In genomic region chr3:194880940-194881925, GRCh38 we compare ENCODE assay signal across 12 cellular contexts.
DNase-seq lines count a peak whose midpoint lies in the region; TF ChIP-seq lines count a peak whose summit lies in the region.
"Had no signal": no experiment of that assay in that cellular context is flagged by ENCODE, and none has a peak within 500 bp of the region (broad histone marks: within the 10 kb centered on the region; RNA-seq: fewer than 3 reads in every experiment).

No MANE protein-coding gene starts in this region.

- no peak for TF ChIP-seq EP300 in stomach (IDR thresholded peaks at IDR 0.05)

- 48 to 66% (median 57%) methylated on average over 12 of the region's 12 CpGs for WGBS in stomach, 5 donors

- intact Hi-C loops in left ventricle myocardium inferior (cut with micrococcal nuclease): no loop called here
- intact Hi-C loops in stomach (cut with DNase I; ENCODE audit: low total_unique reads): no loop called here

- in situ Hi-C loops in ACHN (cut with HindIII; ENCODE audit: low pct_ligation_motif_present, low pct_unique_long_range_greater_than_20kb, low sequenced_read_pairs): no loop called here

- H3K27me3 ChIP-seq in left ventricle myocardium inferior (ENCODE audit: low read depth) (no peaks in the 10 kb centered on the region), stomach (no peaks in the 10 kb centered on the region)
- H3K27me3 ChIP-seq: testis had no signal

- no peak for TF ChIP-seq POLR2A in stomach (IDR thresholded peaks at IDR 0.05)

- H3K27ac ChIP-seq in left ventricle myocardium inferior (replicated peaks) (peak overlapping the region; percentile 84), stomach (peak overlapping the region; percentile 70 to 91 (median 82))
- H3K27ac ChIP-seq: testis had no signal

- peaks cover 13% of the 10 kb centered on the region for H3K9me3 ChIP-seq in left ventricle myocardium inferior (replicated peaks)
- peaks cover 0 to 15% (median 8%) of the 10 kb centered on the region in 4 donors for H3K9me3 ChIP-seq in stomach
- H3K9me3 ChIP-seq: testis had no signal

- H3K4me3 ChIP-seq in left ventricle myocardium inferior: no peak overlapping the region
- no peak overlapping the region for H3K4me3 ChIP-seq in stomach
- H3K4me3 ChIP-seq: testis had no signal

- no peak for TF ChIP-seq CTCF in left ventricle myocardium inferior (IDR thresholded peaks at IDR 0.05; ENCODE audit: borderline replicate concordance)
- peak in 1 of 7 experiments; percentile 15 for TF ChIP-seq CTCF in stomach (IDR thresholded peaks at IDR 0.05)

- DNase-seq in NCI-H1092 treated with DMSO at 0.1 percent for 48 hours (lab: John Stamatoyannopoulos, UW) (peak; percentile 21), NCI-H1092 (lab: John Stamatoyannopoulos, UW) (no peak), OCI-M1 (lab: John Stamatoyannopoulos, UW) (peak; percentile 2), left ventricle myocardium inferior (no peak), stomach (peak; percentile 75), ACHN (no peak), NCI-H510A (lab: John Stamatoyannopoulos, UW) (no peak), NCI-H2081 treated with DMSO at 0.1 percent for 48 hours (lab: John Stamatoyannopoulos, UW) (no peak)
- DNase-seq: DND-41, IMR-90, T-helper 9 cell, testis had no signal

- H3K4me1 ChIP-seq in left ventricle myocardium inferior: peaks cover 78% of the 10 kb centered on the region
- peaks cover 46 to 66% (median 52%) of the 10 kb centered on the region in 4 donors for H3K4me1 ChIP-seq in stomach

- no peaks in the 10 kb centered on the region for H3K36me3 ChIP-seq in left ventricle myocardium inferior
- no peaks in the 10 kb centered on the region for H3K36me3 ChIP-seq in stomach

Comparison
In these comparisons a context has a peak if more than half of its experiments do, and no peak if none do; other contexts are left out.
1. DNase-seq: peak in NCI-H1092 treated with DMSO at 0.1 percent for 48 hours (single experiment), OCI-M1 (single experiment) and stomach (single experiment); none in NCI-H1092 (single experiment), left ventricle myocardium inferior (single experiment), ACHN (single experiment), NCI-H510A (single experiment) and NCI-H2081 treated with DMSO at 0.1 percent for 48 hours (single experiment).